21 cellular contexts compared by ENCODE assay signal in genomic region chr2:233171344-233171743, GRCh38.
"Had no signal": no experiment of that assay in that cellular context is flagged by ENCODE, and none has a peak within 500 bp of the region (broad histone marks: within the 10 kb centered on the region; RNA-seq: fewer than 3 reads in every experiment).

No MANE protein-coding gene starts in this region.

- DNase-seq: activated CD4-positive, alpha-beta T cell treated with anti-CD3 and anti-CD28 coated beads for 36 hours; activated CD4-positive, alpha-beta T cell treated with anti-CD3 and anti-CD28 coated beads, Interleukin-2, amount 50 U/mL, for 48 hours; activated CD8-positive, alpha-beta memory T cell treated with anti-CD3 and anti-CD28 coated beads, Interleukin-2, amount 50 U/mL, for 48 hours; activated naive CD4-positive, alpha-beta T cell treated with Interleukin-2 at 50 U/mL for 16 hours; amniotic stem cell; dermis blood vessel endothelial cell; foreskin keratinocyte; left cardiac atrium; mesendoderm; naive thymus-derived CD8-positive, alpha-beta T cell; stimulated activated CD4-positive, alpha-beta T cell treated with anti-CD3 and anti-CD28 coated beads, Interleukin-4, amount 100 ng/mL, for 1 hour; upper lobe of right lung had no signal

- H3K27me3 ChIP-seq: foreskin keratinocyte, hepatocyte, SJSA1, upper lobe of right lung had no signal

- H3K27ac ChIP-seq: foreskin keratinocyte, hepatocyte, parathyroid adenoma, SJSA1, thoracic aorta, upper lobe of right lung had no signal

- H3K4me1 Mint-ChIP-seq: activated CD4-positive, alpha-beta T cell treated with anti-CD3 and anti-CD28 coated beads for 36 hours had no signal

- H3K4me2 ChIP-seq: hepatocyte, smooth muscle cell had no signal

- FAIRE-seq: islet of Langerhans, TTC549 had no signal

- H3K4me1 ChIP-seq: foreskin keratinocyte, parathyroid adenoma had no signal

- H3K9me3 Mint-ChIP-seq: naive thymus-derived CD8-positive, alpha-beta T cell; T-helper 2 cell treated with Interferon-gamma antibody and Interleukin-4, amounts not matched to agents 5 μg/mL and 100 μg/mL, for 36 hours had no signal

- H3K27me3 Mint-ChIP-seq: activated CD4-positive, alpha-beta T cell treated with anti-CD3 and anti-CD28 coated beads for 36 hours; naive thymus-derived CD8-positive, alpha-beta T cell had no signal

- H3K27ac Mint-ChIP-seq: activated CD4-positive, alpha-beta T cell treated with anti-CD3 and anti-CD28 coated beads for 36 hours had no signal

- H3K36me3 ChIP-seq: SJSA1, thoracic aorta had no signal

- H3K4me3 Mint-ChIP-seq: activated CD4-positive, alpha-beta T cell treated with anti-CD3 and anti-CD28 coated beads for 36 hours; naive thymus-derived CD8-positive, alpha-beta T cell; T-helper 2 cell treated with Interferon-gamma antibody and Interleukin-4, amounts not matched to agents 5 μg/mL and 100 μg/mL, for 36 hours had no signal

- H3K9ac ChIP-seq: parathyroid adenoma had no signal

- ATAC-seq: activated CD4-positive, alpha-beta T cell treated with anti-CD3 and anti-CD28 coated beads for 36 hours; foreskin keratinocyte; left cardiac atrium; naive thymus-derived CD8-positive, alpha-beta T cell; sciatic nerve; upper lobe of right lung had no signal

- H3K79me2 ChIP-seq: hepatocyte, parathyroid adenoma had no signal

- H3K4me3 ChIP-seq: hepatocyte, SJSA1, smooth muscle cell, thoracic aorta, upper lobe of right lung had no signal

- H3K9me3 ChIP-seq: SJSA1, thoracic aorta, upper lobe of right lung had no signal

- H2AFZ ChIP-seq: hepatocyte, parathyroid adenoma had no signal
